10 cellular contexts compared by ENCODE assay signal in the genomic region with DNA sequence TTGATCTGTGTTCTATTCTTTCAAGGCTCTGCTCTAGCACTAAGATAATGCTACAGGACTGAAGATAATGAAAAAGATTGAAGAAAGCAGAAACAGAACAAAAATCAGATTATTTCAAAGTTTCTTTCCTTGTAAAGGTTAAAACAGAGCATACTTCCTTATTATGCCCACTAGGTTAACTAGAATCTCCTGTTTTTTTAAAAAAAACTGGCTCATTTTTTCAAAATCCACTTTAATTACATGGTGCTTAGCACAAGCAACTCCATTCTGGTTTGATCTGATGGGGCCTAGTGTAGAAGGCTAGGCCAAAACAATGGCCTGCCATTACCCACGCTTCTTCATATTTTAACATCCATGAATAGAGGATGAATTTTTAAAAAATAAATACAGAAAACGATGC. TPM values are rescaled to one million over a fixed set of nuclear protein-coding genes. Genes with fewer than 3 reads are reported as not detected.
DNase-seq lines count a peak whose midpoint lies in the region; ATAC-seq, FAIRE-seq and TF ChIP-seq lines count a peak whose summit lies in the region.
"Had no signal": no experiment of that assay in that cellular context is flagged by ENCODE, and none has a peak within 500 bp of the region (broad histone marks: within the 10 kb centered on the region; RNA-seq: fewer than 3 reads in every experiment).

No MANE protein-coding gene starts in this region.

- WGBS in mesodermal cell (ENCODE audit: insufficient coverage in 2 of 2), 2 experiments = no CpG with 5 or more reads among the region's 2 CpGs
- 96 to 98% methylated on average over 2 of the region's 2 CpGs for WGBS in pancreas, 2 donors

- H3K27ac ChIP-seq in BLaER1 = 0 out of 2 replicates have a peak overlapping the region, but pooled peaks have one; percentile 71
- no peak overlapping the region for H3K27ac ChIP-seq in mesodermal cell (ENCODE audit: low read depth, low read length, severe bottlenecking)
- no peak overlapping the region for H3K27ac ChIP-seq in pancreas

- H3K4me2 ChIP-seq in BLaER1 = peak overlapping the region; percentile 79

- H3K36me3 ChIP-seq in BLaER1 (peaks cover 15% of the 10 kb centered on the region), mesodermal cell (ENCODE audit: control insufficient read depth, insufficient read depth, low read length) (no peaks in the 10 kb centered on the region), pancreas (no peaks in the 10 kb centered on the region)

- peak overlapping the region; percentile 98 for H3K27ac Mint-ChIP-seq in activated naive CD8-positive, alpha-beta T cell treated with anti-CD3 and anti-CD28 coated beads, Interleukin-2, amount 10 ng/mL, durations not matched to agents 7 days and 5 days

- H4K20me1 ChIP-seq in BLaER1 = peaks cover 28% of the 10 kb centered on the region

- no peak overlapping the region for H3K9ac ChIP-seq in BLaER1

- H3K4me1 ChIP-seq in BLaER1 (peaks cover 44% of the 10 kb centered on the region), mesodermal cell (ENCODE audit: control insufficient read depth, insufficient read depth, low read length, poor library complexity, severe bottlenecking) (peaks cover 4% of the 10 kb centered on the region), pancreas (peaks cover 0 to 17% (median 15%) of the 10 kb centered on the region in 3 donors)

- H3K9me3 Mint-ChIP-seq in activated naive CD8-positive, alpha-beta T cell treated with anti-CD3 and anti-CD28 coated beads, Interleukin-2, amount 10 ng/mL, durations not matched to agents 7 days and 5 days = peaks cover 15% of the 10 kb centered on the region

- H3K4me3 ChIP-seq in BLaER1 = peak overlapping the region; percentile 91
- peak overlapping the region; percentile 75 for H3K4me3 ChIP-seq in HFF-Myc (replicated peaks; ENCODE audit: low read depth, low read length)
- H3K4me3 ChIP-seq in mesodermal cell (ENCODE audit: extremely low read depth, insufficient read depth, low read length, poor library complexity, severe bottlenecking) = peak overlapping the region; percentile 80
- peak overlapping the region in 2 of 4 donors; percentile 69 to 81 for H3K4me3 ChIP-seq in pancreas

- intact Hi-C loops in pancreas (cut with DNase I) = no loop called here

- H3K4me1 Mint-ChIP-seq in activated naive CD8-positive, alpha-beta T cell treated with anti-CD3 and anti-CD28 coated beads, Interleukin-2, amount 10 ng/mL, durations not matched to agents 7 days and 5 days = peaks cover 51% of the 10 kb centered on the region

- FAIRE-seq in pancreas (lab: Jason Lieb, UNC) = no peak
- FAIRE-seq: bronchial epithelial cell had no signal

- TF ChIP-seq CTCF in HFF-Myc (IDR thresholded peaks at IDR 0.05; ENCODE audit: low read depth, low read length, missing control alignments) (no peak), pancreas (IDR thresholded peaks at IDR 0.05) (no peak)

- H3K36me3 Mint-ChIP-seq in activated naive CD8-positive, alpha-beta T cell treated with anti-CD3 and anti-CD28 coated beads, Interleukin-2, amount 10 ng/mL, durations not matched to agents 7 days and 5 days = peaks cover 44% of the 10 kb centered on the region

- H3K27me3 Mint-ChIP-seq in activated naive CD8-positive, alpha-beta T cell treated with anti-CD3 and anti-CD28 coated beads, Interleukin-2, amount 10 ng/mL, durations not matched to agents 7 days and 5 days = no peaks in the 10 kb centered on the region

- H3K27me3 ChIP-seq in BLaER1 (no peaks in the 10 kb centered on the region), pancreas (no peaks in the 10 kb centered on the region)

- no peak for DNase-seq in HFF-Myc (ENCODE audit: extremely low read depth, low read depth)
- DNase-seq in activated naive CD8-positive, alpha-beta T cell treated with anti-CD3 and anti-CD28 coated beads, Interleukin-2, amount 10 ng/mL, durations not matched to agents 7 days and 5 days = no peak
- no peak for DNase-seq in SHP77 treated with DMSO at 0.1 percent for 48 hours (lab: John Stamatoyannopoulos, UW)
- DNase-seq in ureter (ENCODE audit: low spot score) = no peak
- no peak for DNase-seq in pancreas

- ATAC-seq in activated naive CD8-positive, alpha-beta T cell treated with anti-CD3 and anti-CD28 coated beads, Interleukin-2, amount 10 ng/mL, durations not matched to agents 7 days and 5 days (ENCODE audit: low read depth) = no peak
- no peak for ATAC-seq in pancreas
- ATAC-seq in HG03469 (IDR thresholded peaks at IDR 0.05; ENCODE audit: unreplicated experiment) = no peak

- POLR2A ChIA-PET in activated naive CD8-positive, alpha-beta T cell treated with anti-CD3 and anti-CD28 coated beads, Interleukin-2, amount 10 ng/mL, durations not matched to agents 7 days and 5 days (lab: Charles Lee) = interaction anchor here (1.7 to 2.1 kb wide), 2 partner anchors 11 to 42 kb away, joined by 4 to 16 read pairs; no protein-coding TSS in a partner anchor

- H3K4me3 Mint-ChIP-seq in activated naive CD8-positive, alpha-beta T cell treated with anti-CD3 and anti-CD28 coated beads, Interleukin-2, amount 10 ng/mL, durations not matched to agents 7 days and 5 days = peak overlapping the region; percentile 98

- H3K9me3 ChIP-seq in BLaER1 (peaks cover 18% of the 10 kb centered on the region), mesodermal cell (ENCODE audit: control insufficient read depth, low read length) (no peaks in the 10 kb centered on the region), pancreas (no peaks in the 10 kb centered on the region)

RNA-seq across cellular contexts. Expression of a gene that starts 1.2 kb away (rescaled TPM):
- total RNA-seq in activated naive CD8-positive, alpha-beta T cell treated with anti-CD3 and anti-CD28 coated beads, Interleukin-2, amount 10 ng/mL, durations not matched to agents 7 days and 5 days = 10 to 100 TPM; 64.8 to 65.2 TPM
- polyA plus RNA-seq in mesodermal cell (2013, experiment 1 of 2) = 57.0 TPM
- polyA plus RNA-seq in mesodermal cell (2013, experiment 2 of 2) = 55.5 TPM
- total RNA-seq in ureter (64.6 TPM), pancreas (10 to 100 TPM; 11.0 to 26.5 (median 16.3) TPM)
- polyA plus RNA-seq in pancreas = 1 to 10 TPM; 4.1 to 5.3 TPM

RNA-seq across cellular contexts. Expression of a gene that starts 52.0 kb away (rescaled TPM):
- not detected for total RNA-seq in activated naive CD8-positive, alpha-beta T cell treated with anti-CD3 and anti-CD28 coated beads, Interleukin-2, amount 10 ng/mL, durations not matched to agents 7 days and 5 days
- not detected for polyA plus RNA-seq in mesodermal cell (2013, experiment 1 of 2)
- not detected for polyA plus RNA-seq in mesodermal cell (2013, experiment 2 of 2)
- total RNA-seq in ureter (not detected), pancreas (not detected)
- polyA plus RNA-seq in pancreas = not detected
- total RNA-seq: M059J had no signal
